16 cellular contexts compared by ENCODE assay signal in genomic region chr6:106539931-106540330, GRCh38.
DNase-seq lines count a peak whose midpoint lies in the region; ATAC-seq, FAIRE-seq and TF ChIP-seq lines count a peak whose summit lies in the region.
"Had no signal": no experiment of that assay in that cellular context is flagged by ENCODE, and none has a peak within 500 bp of the region (broad histone marks: within the 10 kb centered on the region; RNA-seq: fewer than 3 reads in every experiment).

No MANE protein-coding gene starts in this region.

- no peaks in the 10 kb centered on the region; the same call in 1 of the 2 replicates for H3K9me3 ChIP-seq in PC-9 (ENCODE audit: insufficient read depth, low read depth)
- H3K9me3 ChIP-seq in HepG2 (ENCODE audit: low read length): no peaks in the 10 kb centered on the region
- H3K9me3 ChIP-seq: thoracic aorta had no signal

- H3K4me1 ChIP-seq in PC-9 (replicated peaks; ENCODE audit: insufficient read depth): peaks cover 15% of the 10 kb centered on the region
- peaks cover 32% of the 10 kb centered on the region for H3K4me1 ChIP-seq in HepG2 (ENCODE audit: insufficient read depth, low read length)

- POLR2A ChIA-PET in PC-9 (lab: Charles Lee; ENCODE audit: unreplicated experiment) (no interaction called here), HepG2 (lab: Yijun Ruan, JAX) (no interaction called here)

- H3K9me2 ChIP-seq in PC-9 (ENCODE audit: insufficient read depth): no peaks in the 10 kb centered on the region

- H3K27ac ChIP-seq in PC-9 (peak overlapping the region; percentile 27), HepG2 (ENCODE audit: extremely low read length, insufficient read depth, low read length) (peak overlapping the region; percentile 72)
- H3K27ac ChIP-seq: thoracic aorta had no signal

- H3K79me2 ChIP-seq in PC-9 (ENCODE audit: low read depth) (no peaks in the 10 kb centered on the region), HepG2 (ENCODE audit: insufficient read depth, low read length) (no peaks in the 10 kb centered on the region)

- H3K4me3 ChIP-seq in PC-9 (no peak overlapping the region), HepG2 (replicated peaks in 1 of 3; ENCODE audit: insufficient read depth in 1 of 3, low read depth in 2 of 3, low read length in 3 of 3) (no peak overlapping the region)
- H3K4me3 ChIP-seq: thoracic aorta had no signal

- FAIRE-seq in HepG2 (lab: Jason Lieb, UNC): no peak
- FAIRE-seq: astrocyte had no signal

- peak overlapping the region; percentile 52 for H3K27ac Mint-ChIP-seq in activated naive CD4-positive, alpha-beta T cell treated with anti-CD3 and anti-CD28 coated beads, Interleukin-2, amount 50 U/mL, for 24 hours
- peak overlapping the region; percentile 40 for H3K27ac Mint-ChIP-seq in stimulated activated naive B cell treated with anti-CD40 and anti-IgM and Interleukin-4, amounts not matched to agents 10 μg/mL and 1 μg/mL and 100 μg/mL, for 72 hours

- intact Hi-C loops in PC-9 (cut with micrococcal nuclease; ENCODE audit: unreplicated experiment): no loop called here
- intact Hi-C loops in HepG2 (cut with micrococcal nuclease; ENCODE audit: unreplicated experiment): no loop called here

- peaks cover 55% of the 10 kb centered on the region for H3K4me1 Mint-ChIP-seq in activated naive CD4-positive, alpha-beta T cell treated with anti-CD3 and anti-CD28 coated beads, Interleukin-2, amount 50 U/mL, for 24 hours
- peaks cover 31 to 43% of the 10 kb centered on the region in 2 donors for H3K4me1 Mint-ChIP-seq in stimulated activated naive B cell treated with anti-CD40 and anti-IgM and Interleukin-4, amounts not matched to agents 10 μg/mL and 1 μg/mL and 100 μg/mL, for 72 hours

- no peak overlapping the region for H3K4me2 ChIP-seq in PC-9
- no peak overlapping the region for H3K4me2 ChIP-seq in HepG2 (ENCODE audit: low read depth, low read length)

- in situ Hi-C loops in HepG2 (cut with HindIII; ENCODE audit: extremely low pct_ligation_motif_present, low pct_unique_long_range_greater_than_20kb) (no loop called here), GM13977 (cut with MboI; ENCODE audit: low pct_unique_long_range_greater_than_20kb, low sequenced_read_pairs, unreplicated experiment) (no loop called here)

- H2AFZ ChIP-seq in PC-9: no peak overlapping the region
- H2AFZ ChIP-seq in HepG2 (ENCODE audit: low read length): no peak overlapping the region

- CTCF ChIA-PET in PC-9 (lab: Charles Lee): no interaction called here
- CTCF ChIA-PET in HepG2 (lab: Yijun Ruan, JAX; ENCODE audit: low intra/inter-chr PET ratio, low total read pairs): no interaction called here

- DNase-seq in activated naive CD4-positive, alpha-beta T cell (lab: John Stamatoyannopoulos, UW): no peak
- no peak for DNase-seq in PC-9
- DNase-seq in HepG2 (ENCODE audit: low spot score): no peak
- DNase-seq in stimulated activated naive B cell treated with anti-CD40 and anti-IgM and Interleukin-4, amounts not matched to agents 10 μg/mL and 1 μg/mL and 100 μg/mL, for 72 hours: no peak
- no peak for DNase-seq in UCSD-AML1 (lab: John Stamatoyannopoulos, UW; ENCODE audit: unreplicated experiment)
- no peak for DNase-seq in GM13977 (ENCODE audit: low spot score)
- DNase-seq: activated CD4-positive, alpha-beta T cell treated with anti-CD3 and anti-CD28 coated beads, Interleukin-2, amount 50 U/mL, for 4 hours; dermis blood vessel endothelial cell; HFFc6; MM.1S; PC-3; T-helper 1 cell had no signal

- TF ChIP-seq CTCF in PC-9 (conservative IDR thresholded peaks at IDR 0.05): no peak
- no peak for TF ChIP-seq CTCF in HepG2 (CRISPR knock-in tag; IDR thresholded peaks at IDR 0.05)
- no peak for TF ChIP-seq CTCF in GM13977 (IDR thresholded peaks at IDR 0.05; ENCODE audit: extremely low read depth, insufficient read depth, missing control alignments)

- H4K20me1 ChIP-seq in PC-9 (ENCODE audit: insufficient read depth): no peaks in the 10 kb centered on the region
- H4K20me1 ChIP-seq in HepG2 (ENCODE audit: insufficient read depth, low read length): no peaks in the 10 kb centered on the region

- peaks cover 27% of the 10 kb centered on the region for H3K36me3 ChIP-seq in PC-9 (ENCODE audit: low read depth)
- peaks cover 5 to 15% of the 10 kb centered on the region in 2 experiments; a peak in 3 of 5 replicates for H3K36me3 ChIP-seq in HepG2 (replicated peaks in 1 of 2; ENCODE audit: control insufficient read depth in 1 of 2, insufficient read depth in 2 of 2, low read length in 2 of 2)
- H3K36me3 ChIP-seq: thoracic aorta had no signal

- TF ChIP-seq POLR2A in HepG2 (IDR thresholded peaks at IDR 0.05; ENCODE audit: insufficient read depth in 1 of 2, low read depth in 2 of 2, low read length in 2 of 2): no peak

- no peaks in the 10 kb centered on the region for H3K27me3 Mint-ChIP-seq in activated naive CD4-positive, alpha-beta T cell treated with anti-CD3 and anti-CD28 coated beads, Interleukin-2, amount 50 U/mL, for 24 hours
- H3K27me3 Mint-ChIP-seq in stimulated activated naive B cell treated with anti-CD40 and anti-IgM and Interleukin-4, amounts not matched to agents 10 μg/mL and 1 μg/mL and 100 μg/mL, for 72 hours: no peaks in the 10 kb centered on the region

- peaks cover 26% of the 10 kb centered on the region for H3K36me3 Mint-ChIP-seq in activated naive CD4-positive, alpha-beta T cell treated with anti-CD3 and anti-CD28 coated beads, Interleukin-2, amount 50 U/mL, for 24 hours
- peaks cover 11 to 13% of the 10 kb centered on the region in 2 donors for H3K36me3 Mint-ChIP-seq in stimulated activated naive B cell treated with anti-CD40 and anti-IgM and Interleukin-4, amounts not matched to agents 10 μg/mL and 1 μg/mL and 100 μg/mL, for 72 hours

- ATAC-seq in HepG2: peak; percentile 67
- peak; percentile 42 to 60 for ATAC-seq in stimulated activated naive B cell treated with anti-CD40 and anti-IgM and Interleukin-4, amounts not matched to agents 10 μg/mL and 1 μg/mL and 100 μg/mL, for 72 hours (replicated peaks)
- ATAC-seq in GM21786 (IDR thresholded peaks at IDR 0.05; ENCODE audit: unreplicated experiment): no peak
- ATAC-seq: PC-3 had no signal

- peaks cover 7% of the 10 kb centered on the region; the same call in 1 of the 2 replicates for H3F3A ChIP-seq in PC-9 (ENCODE audit: insufficient read depth, low read depth)

- H3K4me3 Mint-ChIP-seq in activated naive CD4-positive, alpha-beta T cell treated with anti-CD3 and anti-CD28 coated beads, Interleukin-2, amount 50 U/mL, for 24 hours: no peak overlapping the region
- H3K4me3 Mint-ChIP-seq in stimulated activated naive B cell treated with anti-CD40 and anti-IgM and Interleukin-4, amounts not matched to agents 10 μg/mL and 1 μg/mL and 100 μg/mL, for 72 hours: peak overlapping the region; percentile 4 to 65
- H3K4me3 Mint-ChIP-seq: HFFc6 had no signal

- no TSS peak for BruUV-seq in PC-9 (replicated peaks; lab: Mats Ljungman, UMichigan)
- BruUV-seq in HepG2 (replicated peaks; lab: Mats Ljungman, UMichigan): no TSS peak

- TF ChIP-seq RAD21 in HepG2 (CRISPR knock-in tag; IDR thresholded peaks at IDR 0.05): no peak

- no peaks in the 10 kb centered on the region for H3K9me3 Mint-ChIP-seq in activated naive CD4-positive, alpha-beta T cell treated with anti-CD3 and anti-CD28 coated beads, Interleukin-2, amount 50 U/mL, for 24 hours
- H3K9me3 Mint-ChIP-seq in stimulated activated naive B cell treated with anti-CD40 and anti-IgM and Interleukin-4, amounts not matched to agents 10 μg/mL and 1 μg/mL and 100 μg/mL, for 72 hours: no peaks in the 10 kb centered on the region
- H3K9me3 Mint-ChIP-seq: HFFc6 had no signal

- WGBS in HepG2 (ENCODE audit: low lambda C conversion rate): 91% methylated on average over 9 of the region's 9 CpGs

- H3K27me3 ChIP-seq in PC-9 (ENCODE audit: insufficient read depth, low read depth) (no peaks in the 10 kb centered on the region), HepG2 (ENCODE audit: control insufficient read depth in 1 of 2, insufficient read depth in 2 of 2, low read length in 2 of 2) (no peaks in the 10 kb centered on the region)

- TF ChIP-seq EP300 in HepG2 (IDR thresholded peaks at IDR 0.05; ENCODE audit: low read depth in 2 of 2, low read length in 2 of 2): no peak
- TF ChIP-seq EP300 in HepG2 (CRISPR knock-in tag; IDR thresholded peaks at IDR 0.05; ENCODE audit: borderline replicate concordance): no peak

- H3K9ac ChIP-seq in HepG2 (ENCODE audit: insufficient read depth, low read depth, low read length): peak overlapping the region; percentile 33; the same call in 1 of the 2 replicates

TF ChIP-seq in HepG2, 621 proteins besides CTCF, POLR2A, EP300 and RAD21:
- peak; percentile 84; the same call in 1 of the 2 replicates for TF ChIP-seq ZBTB4 (CRISPR knock-in tag; IDR thresholded peaks at IDR 0.05; ENCODE audit: borderline replicate concordance)
- peak; percentile 67; the same call in 1 of the 2 replicates for TF ChIP-seq ZBTB38 (CRISPR knock-in tag; IDR thresholded peaks at IDR 0.05)
- TF ChIP-seq ZNF354B (CRISPR knock-in tag; IDR thresholded peaks at IDR 0.05): no peak
